In the genomic region with DNA sequence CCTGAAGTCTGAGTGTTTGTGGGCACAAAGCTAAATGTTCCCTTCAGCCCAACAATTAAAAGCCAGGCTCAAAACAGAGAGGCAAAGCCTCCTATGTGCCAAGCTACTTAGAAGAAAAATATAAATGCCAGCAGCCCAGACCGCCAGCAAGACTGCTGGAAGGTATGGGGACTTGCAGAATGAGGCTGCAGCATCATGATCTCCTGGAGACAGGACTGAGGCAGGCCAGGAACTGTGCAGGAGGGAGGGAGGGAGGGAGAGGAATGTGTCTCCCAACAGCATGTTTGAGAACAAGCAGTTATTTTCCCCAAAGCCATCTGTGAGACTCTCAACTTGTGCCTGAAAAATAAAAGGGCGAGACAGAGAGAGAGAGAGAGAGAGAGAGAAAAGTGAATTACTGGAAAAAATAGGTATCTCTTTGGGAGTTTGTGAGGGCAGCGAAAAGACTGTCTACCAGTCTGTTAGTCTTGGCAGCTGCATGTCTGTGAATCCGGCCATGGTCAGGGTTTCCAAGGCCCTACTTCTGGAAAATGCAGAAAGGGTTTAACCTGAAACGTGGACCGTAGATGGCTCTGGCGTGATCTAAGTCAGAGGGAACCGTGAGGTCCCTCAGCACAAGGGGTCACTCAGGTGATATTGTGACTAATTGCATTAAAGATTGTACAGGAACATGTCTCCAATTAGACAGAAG, we compare ENCODE assay signal across 13 cellular contexts.
DNase-seq lines count a peak whose midpoint lies in the region; ATAC-seq and TF ChIP-seq lines count a peak whose summit lies in the region.
"Had no signal": no experiment of that assay in that cellular context is flagged by ENCODE, and none has a peak within 500 bp of the region (broad histone marks: within the 10 kb centered on the region; RNA-seq: fewer than 3 reads in every experiment).

No MANE protein-coding gene starts in this region.

- H3K4me3 Mint-ChIP-seq in stimulated activated effector memory CD8-positive, alpha-beta T cell treated with anti-CD3 and anti-CD28 coated beads, Interleukin-12 subunit alpha, Interleukin-12 subunit beta, amount 100 ng/mL, for 72 hours, result no peak overlapping the region
- H3K4me3 Mint-ChIP-seq: activated CD8-positive, alpha-beta T cell treated with anti-CD3 and anti-CD28 coated beads, Interleukin-2, amount 10 ng/mL, durations not matched to agents 7 days and 5 days; activated naive CD8-positive, alpha-beta T cell treated with anti-CD3 and anti-CD28 coated beads for 36 hours; effector memory CD8-positive, alpha-beta T cell had no signal

- H3K27ac Mint-ChIP-seq in stimulated activated effector memory CD8-positive, alpha-beta T cell treated with anti-CD3 and anti-CD28 coated beads, Interleukin-12 subunit alpha, Interleukin-12 subunit beta, amount 100 ng/mL, for 72 hours, result no peak overlapping the region
- H3K27ac Mint-ChIP-seq: activated CD8-positive, alpha-beta T cell treated with anti-CD3 and anti-CD28 coated beads, Interleukin-2, amount 10 ng/mL, durations not matched to agents 7 days and 5 days; activated naive CD8-positive, alpha-beta T cell treated with anti-CD3 and anti-CD28 coated beads for 36 hours; effector memory CD8-positive, alpha-beta T cell had no signal

- ATAC-seq in HG03378 (IDR thresholded peaks at IDR 0.05; ENCODE audit: unreplicated experiment), result peak; percentile 9
- ATAC-seq in stimulated activated effector memory CD8-positive, alpha-beta T cell treated with anti-CD3 and anti-CD28 coated beads, Interleukin-12 subunit alpha, Interleukin-12 subunit beta, amount 100 ng/mL, for 72 hours, result peak; percentile 37
- ATAC-seq: activated CD8-positive, alpha-beta T cell treated with anti-CD3 and anti-CD28 coated beads, Interleukin-2, amount 10 ng/mL, durations not matched to agents 7 days and 5 days; effector memory CD8-positive, alpha-beta T cell had no signal

- peak; percentile 24 for DNase-seq in DMS53 (lab: John Stamatoyannopoulos, UW)
- DNase-seq in DMS53 treated with DMSO at 0.1 percent for 48 hours (lab: John Stamatoyannopoulos, UW; ENCODE audit: unreplicated experiment), result no peak
- peak; percentile 35 for DNase-seq in fibroblast of pulmonary artery (ENCODE audit: low read depth)
- DNase-seq in stimulated activated effector memory CD8-positive, alpha-beta T cell treated with anti-CD3 and anti-CD28 coated beads, Interleukin-12 subunit alpha, Interleukin-12 subunit beta, amount 100 ng/mL, for 72 hours (ENCODE audit: low spot score in 2 of 2), result no peak
- DNase-seq in Kasumi-1 (lab: John Stamatoyannopoulos, UW), result no peak
- DNase-seq in NCI-H748 (lab: John Stamatoyannopoulos, UW; ENCODE audit: unreplicated experiment), result no peak
- no peak for DNase-seq in NK-92 treated with Interleukin-12 subunit alpha and Interleukin-12 subunit beta, amount 100 ng/mL, for 24 hours (lab: John Stamatoyannopoulos, UW)
- DNase-seq: activated CD8-positive, alpha-beta T cell treated with anti-CD3 and anti-CD28 coated beads, Interleukin-2, amount 10 ng/mL, durations not matched to agents 7 days and 5 days; activated naive CD8-positive, alpha-beta T cell treated with anti-CD3 and anti-CD28 coated beads for 36 hours; DMS79 treated with DMSO at 0.1 percent for 48 hours; effector memory CD8-positive, alpha-beta T cell had no signal

- H3K9me3 Mint-ChIP-seq in stimulated activated effector memory CD8-positive, alpha-beta T cell treated with anti-CD3 and anti-CD28 coated beads, Interleukin-12 subunit alpha, Interleukin-12 subunit beta, amount 100 ng/mL, for 72 hours, result peaks cover 3% of the 10 kb centered on the region

- H3K4me1 Mint-ChIP-seq in stimulated activated effector memory CD8-positive, alpha-beta T cell treated with anti-CD3 and anti-CD28 coated beads, Interleukin-12 subunit alpha, Interleukin-12 subunit beta, amount 100 ng/mL, for 72 hours, result no peaks in the 10 kb centered on the region
- H3K4me1 Mint-ChIP-seq: activated naive CD8-positive, alpha-beta T cell treated with anti-CD3 and anti-CD28 coated beads for 36 hours had no signal

- no peaks in the 10 kb centered on the region for H3K36me3 Mint-ChIP-seq in stimulated activated effector memory CD8-positive, alpha-beta T cell treated with anti-CD3 and anti-CD28 coated beads, Interleukin-12 subunit alpha, Interleukin-12 subunit beta, amount 100 ng/mL, for 72 hours
- H3K36me3 Mint-ChIP-seq: activated naive CD8-positive, alpha-beta T cell treated with anti-CD3 and anti-CD28 coated beads for 36 hours had no signal

- H3K4me3 ChIP-seq in fibroblast of pulmonary artery (replicated peaks; ENCODE audit: low read depth, low read length), result no peak overlapping the region
- H3K4me3 ChIP-seq: skin epidermis had no signal

- no peak for TF ChIP-seq CTCF in fibroblast of pulmonary artery (IDR thresholded peaks at IDR 0.05; ENCODE audit: low read length, missing control alignments)

Comparison
In these comparisons a context has a peak if more than half of its experiments do, and no peak if none do; other contexts are left out.
1. DNase-seq: peak in DMS53 (single experiment) and fibroblast of pulmonary artery (single experiment); none in DMS53 treated with DMSO at 0.1 percent for 48 hours (single experiment), stimulated activated effector memory CD8-positive, alpha-beta T cell treated with anti-CD3 and anti-CD28 coated beads, Interleukin-12 subunit alpha, Interleukin-12 subunit beta, amount 100 ng/mL, for 72 hours (0 of 2), Kasumi-1 (0 of 2), NCI-H748 (single experiment) and NK-92 treated with Interleukin-12 subunit alpha and Interleukin-12 subunit beta, amount 100 ng/mL, for 24 hours (single experiment).